In genomic region chr6:122734529-122735203, GRCh38 we compare ENCODE assay signal across 1 cellular context.
TF ChIP-seq lines count a peak whose summit lies in the region.

No MANE protein-coding gene starts in this region.

TF ChIP-seq in K562, 482 proteins besides CTCF, POLR2A, EP300 and RAD21:
- TF ChIP-seq ZNF780A (CRISPR knock-in tag; IDR thresholded peaks at IDR 0.05) (no peak), ZNF766 (CRISPR knock-in tag; conservative IDR thresholded peaks at IDR 0.05) (no peak), CLOCK (CRISPR knock-in tag; IDR thresholded peaks at IDR 0.05; ENCODE audit: borderline replicate concordance) (no peak), MYBL2 (IDR thresholded peaks at IDR 0.05; ENCODE audit: low read depth) (no peak), MYBL2 (CRISPR knock-in tag; IDR thresholded peaks at IDR 0.05; ENCODE audit: borderline replicate concordance) (no peak)
TF ChIP-seq in K562: peak in this region for 0.
